Comparison of ENCODE assay signal across 25 cellular contexts in genomic region chr1:204343850-204344249, GRCh38. TPM values are rescaled to one million over a fixed set of nuclear protein-coding genes. Genes with fewer than 3 reads are reported as not detected.
"Had no signal": no experiment of that assay in that cellular context is flagged by ENCODE, and none has a peak within 500 bp of the region (broad histone marks: within the 10 kb centered on the region; RNA-seq: fewer than 3 reads in every experiment).

No MANE protein-coding gene starts in this region.

- H3K27me3 Mint-ChIP-seq: activated CD4-positive, alpha-beta T cell treated with anti-CD3 and anti-CD28 coated beads, Interleukin-2, amount 10 ng/mL, durations not matched to agents 7 days and 5 days; activated naive CD4-positive, alpha-beta T cell treated with anti-CD3 and anti-CD28 coated beads, Interleukin-2, amount 50 U/mL, for 24 hours; activated T-cell treated with anti-CD3 and anti-CD28 coated beads, Interleukin-2, amount 50 U/mL, for 24 hours had no signal

- FAIRE-seq: bronchial epithelial cell, endometrium, urothelium cell line had no signal

- H3K4me3 Mint-ChIP-seq: activated CD4-positive, alpha-beta memory T cell treated with anti-CD3 and anti-CD28 coated beads, Interleukin-2, amount 10 ng/mL, durations not matched to agents 7 days and 5 days; activated CD4-positive, alpha-beta T cell treated with anti-CD3 and anti-CD28 coated beads, Interleukin-2, amount 10 ng/mL, durations not matched to agents 7 days and 5 days; activated naive CD4-positive, alpha-beta T cell treated with anti-CD3 and anti-CD28 coated beads, Interleukin-2, amount 50 U/mL, for 24 hours; activated T-cell treated with anti-CD3 and anti-CD28 coated beads, Interleukin-2, amount 50 U/mL, for 24 hours; activated T-helper 17 cell treated with anti-CD3 and anti-CD28 coated beads, Interleukin-2, amount 50 U/mL, for 72 hours; naive thymus-derived CD4-positive, alpha-beta T cell had no signal

- H3K4me1 Mint-ChIP-seq: activated CD4-positive, alpha-beta memory T cell treated with anti-CD3 and anti-CD28 coated beads, Interleukin-2, amount 10 ng/mL, durations not matched to agents 7 days and 5 days; activated CD4-positive, alpha-beta T cell treated with anti-CD3 and anti-CD28 coated beads, Interleukin-2, amount 10 ng/mL, durations not matched to agents 7 days and 5 days; activated naive CD4-positive, alpha-beta T cell treated with anti-CD3 and anti-CD28 coated beads, Interleukin-2, amount 50 U/mL, for 24 hours; naive thymus-derived CD4-positive, alpha-beta T cell had no signal

- H3K27me3 ChIP-seq: colonic mucosa, esophagus squamous epithelium, heart right ventricle, testis had no signal

- ATAC-seq: activated T-helper 17 cell treated with anti-CD3 and anti-CD28 coated beads, Interleukin-2, amount 50 U/mL, for 72 hours; heart right ventricle; naive thymus-derived CD4-positive, alpha-beta T cell; sciatic nerve; stimulated activated naive CD8-positive, alpha-beta T cell treated with anti-CD3 and anti-CD28 coated beads, Interleukin-15, Interleukin-2, amounts not matched to agents 100 U/mL and 50 U/mL, for 24 hours had no signal

- H3K36me3 ChIP-seq: colonic mucosa, esophagus squamous epithelium, heart right ventricle had no signal

- H3K27ac ChIP-seq: colonic mucosa, epithelial cell of prostate, esophagus squamous epithelium, heart right ventricle, skin epidermis, testis had no signal

- H3K9me3 ChIP-seq: colonic mucosa, esophagus squamous epithelium, heart right ventricle, testis had no signal

- H3K27ac Mint-ChIP-seq: activated CD4-positive, alpha-beta memory T cell treated with anti-CD3 and anti-CD28 coated beads, Interleukin-2, amount 10 ng/mL, durations not matched to agents 7 days and 5 days; activated CD4-positive, alpha-beta T cell treated with anti-CD3 and anti-CD28 coated beads, Interleukin-2, amount 10 ng/mL, durations not matched to agents 7 days and 5 days; activated naive CD4-positive, alpha-beta T cell treated with anti-CD3 and anti-CD28 coated beads, Interleukin-2, amount 50 U/mL, for 24 hours; activated T-cell treated with anti-CD3 and anti-CD28 coated beads, Interleukin-2, amount 50 U/mL, for 24 hours; activated T-helper 17 cell treated with anti-CD3 and anti-CD28 coated beads, Interleukin-2, amount 50 U/mL, for 72 hours had no signal

- H3K4me3 ChIP-seq: colonic mucosa, esophagus squamous epithelium, heart right ventricle, skin epidermis, testis had no signal

- H3K36me3 Mint-ChIP-seq: activated naive CD4-positive, alpha-beta T cell treated with anti-CD3 and anti-CD28 coated beads, Interleukin-2, amount 50 U/mL, for 24 hours; naive thymus-derived CD4-positive, alpha-beta T cell had no signal

- DNase-seq: activated CD4-positive, alpha-beta memory T cell treated with anti-CD3 and anti-CD28 coated beads, Interleukin-2, amount 10 ng/mL, durations not matched to agents 7 days and 5 days; activated CD4-positive, alpha-beta T cell treated with anti-CD3 and anti-CD28 coated beads for 1 hour; activated CD4-positive, alpha-beta T cell treated with anti-CD3 and anti-CD28 coated beads, Interleukin-2, amount 10 ng/mL, durations not matched to agents 7 days and 5 days; activated CD8-positive, alpha-beta memory T cell treated with anti-CD3 and anti-CD28 coated beads, Interleukin-2, amount 50 U/mL, for 48 hours; activated T-cell treated with anti-CD3 and anti-CD28 coated beads, Interleukin-2, amount 50 U/mL, for 24 hours; colonic mucosa; effector CD8-positive, alpha-beta T cell; esophagus squamous epithelium; foreskin melanocyte; heart right ventricle; midbrain; naive thymus-derived CD4-positive, alpha-beta T cell; stimulated activated CD4-positive, alpha-beta T cell treated with anti-CD3 and anti-CD28 coated beads, Interleukin-12 subunit alpha, Interleukin-12 subunit beta, amount 100 ng/mL, for 4 hours; stimulated activated CD4-positive, alpha-beta T cell treated with anti-CD3 and anti-CD28 coated beads, Interleukin-4, amount 100 ng/mL, for 1 hour; stimulated activated naive CD8-positive, alpha-beta T cell treated with anti-CD3 and anti-CD28 coated beads, Interleukin-15, Interleukin-2, amounts not matched to agents 100 U/mL and 50 U/mL, for 24 hours; testis; trophoblast cell had no signal

- H3K9me3 Mint-ChIP-seq: activated CD4-positive, alpha-beta memory T cell treated with anti-CD3 and anti-CD28 coated beads, Interleukin-2, amount 10 ng/mL, durations not matched to agents 7 days and 5 days; activated CD4-positive, alpha-beta T cell treated with anti-CD3 and anti-CD28 coated beads, Interleukin-2, amount 10 ng/mL, durations not matched to agents 7 days and 5 days; activated naive CD4-positive, alpha-beta T cell treated with anti-CD3 and anti-CD28 coated beads, Interleukin-2, amount 50 U/mL, for 24 hours; activated T-cell treated with anti-CD3 and anti-CD28 coated beads, Interleukin-2, amount 50 U/mL, for 24 hours; activated T-helper 17 cell treated with anti-CD3 and anti-CD28 coated beads, Interleukin-2, amount 50 U/mL, for 72 hours; naive thymus-derived CD4-positive, alpha-beta T cell had no signal

RNA-seq across cellular contexts. Expression of gene PLEKHA6, which starts 15.9 kb away (rescaled TPM):
- total RNA-seq: activated CD4-positive, alpha-beta memory T cell treated with anti-CD3 and anti-CD28 coated beads, Interleukin-2, amount 10 ng/mL, durations not matched to agents 7 days and 5 days; activated CD4-positive, alpha-beta T cell treated with anti-CD3 and anti-CD28 coated beads, Interleukin-2, amount 10 ng/mL, durations not matched to agents 7 days and 5 days had no signal
